In genomic region chr16:61128545-61129323, GRCh38 we compare ENCODE assay signal across 1 cellular context.
TF ChIP-seq lines count a peak whose summit lies in the region.

No MANE protein-coding gene starts in this region.

TF ChIP-seq in WTC11, 78 proteins besides CTCF, POLR2A, EP300 and RAD21 (continued from another document):
- TF ChIP-seq HMGXB4 (CRISPR knock-in tag; IDR thresholded peaks at IDR 0.05) (no peak), AFF4 (CRISPR knock-in tag; IDR thresholded peaks at IDR 0.05; ENCODE audit: borderline replicate concordance) (no peak), CREM (CRISPR knock-in tag; IDR thresholded peaks at IDR 0.05) (no peak), ZBTB43 (CRISPR knock-in tag; IDR thresholded peaks at IDR 0.05) (no peak), MYBL2 (CRISPR knock-in tag; IDR thresholded peaks at IDR 0.05) (no peak), PREB (CRISPR knock-in tag; IDR thresholded peaks at IDR 0.05; ENCODE audit: borderline replicate concordance) (no peak), OVOL2 (CRISPR knock-in tag; IDR thresholded peaks at IDR 0.05; ENCODE audit: borderline replicate concordance) (no peak), NR1H2 (CRISPR knock-in tag; IDR thresholded peaks at IDR 0.05) (no peak), TEAD4 (CRISPR knock-in tag; IDR thresholded peaks at IDR 0.05) (no peak), TP53 (CRISPR knock-in tag; IDR thresholded peaks at IDR 0.05) (no peak), ZNF263 (CRISPR knock-in tag; IDR thresholded peaks at IDR 0.05; ENCODE audit: low read depth) (no peak), FOXK1 (CRISPR knock-in tag; IDR thresholded peaks at IDR 0.05) (no peak), CDX4 (CRISPR knock-in tag; IDR thresholded peaks at IDR 0.05; ENCODE audit: borderline replicate concordance) (no peak), ZNF416 (CRISPR knock-in tag; IDR thresholded peaks at IDR 0.05) (no peak), ZNF532 (CRISPR knock-in tag; IDR thresholded peaks at IDR 0.05; ENCODE audit: borderline replicate concordance) (no peak)
